20 cellular contexts compared by ENCODE assay signal in genomic region chr21:42992943-42993712, GRCh38. TPM values are rescaled to one million over a fixed set of nuclear protein-coding genes. Genes with fewer than 3 reads are reported as not detected.
A peak's percentile ranks its signal among the peaks of the same experiment; 100 is the strongest.
DNase-seq lines count a peak whose midpoint lies in the region; FAIRE-seq and TF ChIP-seq lines count a peak whose summit lies in the region.
"Had no signal": no experiment of that assay in that cellular context is flagged by ENCODE, and none has a peak within 500 bp of the region (broad histone marks: within the 10 kb centered on the region; RNA-seq: fewer than 3 reads in every experiment).

No MANE protein-coding gene starts in this region.

- peaks cover 27% of the 10 kb centered on the region for H3K79me2 ChIP-seq in hepatocyte

- no peaks in the 10 kb centered on the region for H3K9me2 ChIP-seq in hepatocyte (replicated peaks; ENCODE audit: insufficient read depth)

- no peak overlapping the region for H2AFZ ChIP-seq in hepatocyte
- H2AFZ ChIP-seq: neural progenitor cell had no signal

- H3K27me3 ChIP-seq in hepatocyte = no peaks in the 10 kb centered on the region
- no peaks in the 10 kb centered on the region for H3K27me3 ChIP-seq in rectal smooth muscle tissue (ENCODE audit: control insufficient read depth, insufficient read depth, low read length)
- H3K27me3 ChIP-seq: BE2C, neural progenitor cell had no signal

- H4K20me1 ChIP-seq in hepatocyte (ENCODE audit: insufficient read depth, poor library complexity, severe bottlenecking) = no peaks in the 10 kb centered on the region

- DNase-seq in ELR (ENCODE audit: low read depth) = peak; percentile 38
- no peak for DNase-seq in SK-N-MC (ENCODE audit: low read depth, low spot score)
- DNase-seq in hepatocyte (ENCODE audit: low spot score) = no peak
- no peak for DNase-seq in glomerular visceral epithelial cell (ENCODE audit: extremely low spot score)
- DNase-seq in AG08396 (ENCODE audit: low spot score) = no peak
- DNase-seq in DMS114 treated with DMSO at 0.1 percent for 48 hours (lab: John Stamatoyannopoulos, UW; ENCODE audit: unreplicated experiment) = no peak
- no peak for DNase-seq in HTR-8/SVneo (ENCODE audit: insufficient read length, low spot score)
- DNase-seq: activated B cell treated with CpG ODN at 0.5 μM for 24 hours; activated naive CD4-positive, alpha-beta T cell treated with anti-CD3 and anti-CD28 coated beads for 36 hours; BE2C; DMS 273 treated with DMSO at 0.1 percent for 48 hours; KBM-7; NCI-H1105; NCI-H2227 treated with DMSO at 0.1 percent for 48 hours; small intestine; T-cell had no signal

- no peak for FAIRE-seq in HTR-8/SVneo (lab: Jason Lieb, UNC)
- FAIRE-seq: bronchial epithelial cell, H54, small intestine had no signal

- no peak for TF ChIP-seq CTCF in hepatocyte (IDR thresholded peaks at IDR 0.05; ENCODE audit: poor library complexity)

- H3K9ac ChIP-seq in SK-N-MC (ENCODE audit: insufficient read length) (no peak overlapping the region), rectal smooth muscle tissue (ENCODE audit: low read length) (no peak overlapping the region)
- H3K9ac ChIP-seq: neural progenitor cell had no signal

- H3K4me3 ChIP-seq in SK-N-MC (no peak overlapping the region), hepatocyte (no peak overlapping the region), rectal smooth muscle tissue (ENCODE audit: low read length) (no peak overlapping the region)
- H3K4me3 ChIP-seq: neural progenitor cell had no signal

- H3K4me2 ChIP-seq in hepatocyte = no peak overlapping the region
- H3K4me2 ChIP-seq: neural progenitor cell had no signal

- WGBS in hepatocyte (ENCODE audit: low lambda C conversion rate, missing lambda C conversion rate) = 85% methylated on average over 18 of the region's 18 CpGs

- peak overlapping the region; percentile 36; the same call in 1 of the 2 replicates for H3K27ac ChIP-seq in SK-N-MC
- H3K27ac ChIP-seq in hepatocyte = peak overlapping the region; percentile 83
- H3K27ac ChIP-seq in rectal smooth muscle tissue (ENCODE audit: low read depth, low read length) = peak overlapping the region; percentile 60
- H3K27ac ChIP-seq: neural progenitor cell had no signal

- H3K4me1 ChIP-seq in hepatocyte (ENCODE audit: insufficient read depth) (peaks cover 12% of the 10 kb centered on the region), rectal smooth muscle tissue (ENCODE audit: control insufficient read depth, insufficient read depth, low read length) (peaks cover 17% of the 10 kb centered on the region)
- H3K4me1 ChIP-seq: BE2C, neural progenitor cell had no signal

- H3K36me3 ChIP-seq in SK-N-MC (ENCODE audit: insufficient read depth, low read length) = peaks cover 4% of the 10 kb centered on the region; the same call in 1 of the 2 replicates
- no peaks in the 10 kb centered on the region for H3K36me3 ChIP-seq in hepatocyte (replicated peaks; ENCODE audit: insufficient read depth, low read depth)
- no peaks in the 10 kb centered on the region for H3K36me3 ChIP-seq in rectal smooth muscle tissue (ENCODE audit: control insufficient read depth, insufficient read depth, low read length)
- H3K36me3 ChIP-seq: BE2C, neural progenitor cell had no signal

- no peaks in the 10 kb centered on the region for H3K9me3 ChIP-seq in SK-N-MC (ENCODE audit: low read depth, low read length)
- no peaks in the 10 kb centered on the region for H3K9me3 ChIP-seq in hepatocyte (ENCODE audit: low read depth)
- H3K9me3 ChIP-seq: BE2C had no signal

RNA-seq across cellular contexts. Expression of gene PKNOX1, which starts 18.8 kb away (rescaled TPM):
- total RNA-seq in hepatocyte = 13.4 and 13.6 TPM in 2 replicates
- polyA plus RNA-seq in hepatocyte = 11.0 and 21.6 TPM in 2 replicates
